Comparison of ENCODE assay signal across 8 cellular contexts in the genomic region with DNA sequence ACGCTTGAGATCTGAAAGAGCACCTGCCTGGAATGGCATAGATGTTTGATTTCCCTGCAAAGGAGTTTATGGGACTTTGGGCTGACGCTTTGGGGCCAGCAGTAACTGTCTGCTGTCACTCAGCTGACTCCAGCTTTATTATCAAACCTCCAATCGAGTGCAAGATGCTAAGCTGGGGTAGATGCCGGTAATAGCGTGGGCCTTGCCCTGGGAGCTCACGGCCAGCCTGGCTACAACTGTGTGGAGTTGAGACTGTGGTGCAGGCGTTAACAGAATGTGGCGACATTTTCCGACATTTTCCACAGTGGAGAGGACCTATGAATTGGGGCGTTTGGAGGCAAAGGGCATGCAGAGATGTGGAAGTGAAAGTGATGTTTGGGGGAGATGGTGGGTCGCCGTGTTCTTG. TPM values are rescaled to one million over a fixed set of nuclear protein-coding genes. Genes with fewer than 3 reads are reported as not detected.
A peak's percentile ranks its signal among the peaks of the same experiment; 100 is the strongest.
DNase-seq lines count a peak whose midpoint lies in the region; ATAC-seq and TF ChIP-seq lines count a peak whose summit lies in the region.

No MANE protein-coding gene starts in this region.

- H3K27me3 Mint-ChIP-seq in T-cell = no peaks in the 10 kb centered on the region

- H3K27ac Mint-ChIP-seq in T-cell = peak overlapping the region; percentile 86 to 92

- ATAC-seq in T-cell (replicated peaks in 1 of 4) (no peak), GM19351 (IDR thresholded peaks at IDR 0.05; ENCODE audit: unreplicated experiment) (no peak)

- H3K4me2 ChIP-seq in skeletal muscle satellite cell (ENCODE audit: low read length) = peak overlapping the region; percentile 100

- intact Hi-C loops in posterior vena cava (cut with DNase I) = loop anchor here in 1 of 2 donors (5.0 kb wide), 1 partner anchor 408 kb away; no protein-coding TSS in a partner anchor

- H3K4me3 ChIP-seq in H7 (ENCODE audit: insufficient read depth, low read depth, low read length) = peak overlapping the region; percentile 81; the same call in 1 of the 2 replicates
- peak overlapping the region; percentile 73 to 75 for H3K4me3 ChIP-seq in foreskin fibroblast (ENCODE audit: low read depth in 1 of 2, low read length in 2 of 2)
- H3K4me3 ChIP-seq in skeletal muscle satellite cell (ENCODE audit: low read length) = peak overlapping the region; percentile 87

- H3K36me3 ChIP-seq in H7 (replicated peaks; ENCODE audit: control insufficient read depth, insufficient read depth, low read length) = no peaks in the 10 kb centered on the region
- H3K36me3 ChIP-seq in skeletal muscle satellite cell (ENCODE audit: insufficient read depth, low read length) = no peaks in the 10 kb centered on the region

- H3K27me3 ChIP-seq in H7 (ENCODE audit: control insufficient read depth, insufficient read depth, low read length) = no peaks in the 10 kb centered on the region
- no peaks in the 10 kb centered on the region for H3K27me3 ChIP-seq in skeletal muscle satellite cell (ENCODE audit: control insufficient read depth, insufficient read depth, low read length)

- H3K4me1 ChIP-seq in skeletal muscle satellite cell (ENCODE audit: control insufficient read depth, insufficient read depth, low read length) = peaks cover 21% of the 10 kb centered on the region

- H3K9me3 ChIP-seq in skeletal muscle satellite cell (replicated peaks; ENCODE audit: low read length) = no peaks in the 10 kb centered on the region

- POLR2A ChIA-PET in T-cell (lab: Charles Lee) = interaction anchor here (0.6 kb wide), 2 partner anchors 29 to 35 kb away, joined by 9 to 11 read pairs; no protein-coding TSS in a partner anchor

- no peak for DNase-seq in H7
- DNase-seq in T-cell = no peak
- DNase-seq in foreskin fibroblast = no peak
- no peak for DNase-seq in posterior vena cava (ENCODE audit: low spot score)
- no peak for DNase-seq in NK-92 treated with Interleukin-12 subunit alpha and Interleukin-12 subunit beta, amount 100 ng/mL, for 24 hours (lab: John Stamatoyannopoulos, UW)
- no peak for DNase-seq in T-helper 9 cell

- peak overlapping the region; percentile 75 to 81 (median 79) for H3K4me3 Mint-ChIP-seq in T-cell

- CTCF ChIA-PET in T-cell (lab: Charles Lee) = no interaction called here

- peak overlapping the region; percentile 91 for H3K9ac ChIP-seq in skeletal muscle satellite cell (ENCODE audit: low read depth, low read length)

- H3K36me3 Mint-ChIP-seq in T-cell = no peaks in the 10 kb centered on the region

- peaks cover 60 to 64% (median 62%) of the 10 kb centered on the region in 3 donors for H3K4me1 Mint-ChIP-seq in T-cell

- no peaks in the 10 kb centered on the region for H3K9me3 Mint-ChIP-seq in T-cell

- no peak for TF ChIP-seq CTCF in foreskin fibroblast (IDR thresholded peaks at IDR 0.05; ENCODE audit: low read depth, low read length)

RNA-seq across cellular contexts. Expression of a gene that starts 1.3 kb away (rescaled TPM):
- 10.3 and 11.4 TPM in 2 replicates for total RNA-seq in H7 (2014; rRNA removed; shearing (Covaris generic))
- 10 to 100 TPM; 20.3 to 41.5 (median 30.8) TPM for total RNA-seq in T-cell
- 2.0 and 6.3 TPM in 2 replicates for total RNA-seq in skeletal muscle satellite cell (2012; rRNA removed)
- 10 to 100 TPM; 21.4 to 28.3 TPM for total RNA-seq in posterior vena cava

RNA-seq across cellular contexts. Expression of a gene that starts 50.1 kb away (rescaled TPM):
- total RNA-seq in H7 (2014; rRNA removed; shearing (Covaris generic)) = 314 and 319 TPM in 2 replicates
- total RNA-seq in T-cell (100 to 1,000 TPM; 150 to 169 (median 165) TPM), posterior vena cava (10 to 100 TPM; 78.1 to 90.1 TPM)
- 225 and 233 TPM in 2 replicates for total RNA-seq in skeletal muscle satellite cell (2012; rRNA removed)
